ENCODE assay signal across 1 cellular context in genomic region chr22:30574095-30574981, GRCh38.
TF ChIP-seq lines count a peak whose summit lies in the region.

TSS of gene GAL3ST1 (minus strand) at chr22:30574665. CDS start at chr22:30557392, 17,273 bp downstream.

TF ChIP-seq in SK-N-SH, 30 proteins besides CTCF, POLR2A, EP300 and RAD21 (continued from another document):
- no peak for TF ChIP-seq REST (IDR thresholded peaks at IDR 0.05; ENCODE audit: low read depth, low read length)
- no peak for TF ChIP-seq JUND (IDR thresholded peaks at IDR 0.05)
- no peak for TF ChIP-seq ZBTB33 (IDR thresholded peaks at IDR 0.05; ENCODE audit: borderline replicate concordance, low read depth)
- TF ChIP-seq RFX5 (IDR thresholded peaks at IDR 0.05; ENCODE audit: low read length) = no peak
- no peak for TF ChIP-seq FOXJ3 (CRISPR knock-in tag; IDR thresholded peaks at IDR 0.05)
- no peak for TF ChIP-seq EZH2phosphoT487 (IDR thresholded peaks at IDR 0.05; ENCODE audit: borderline replicate concordance, low read depth)
- TF ChIP-seq YY1 (IDR thresholded peaks at IDR 0.05; ENCODE audit: low read depth) = no peak
- TF ChIP-seq RXRA (IDR thresholded peaks at IDR 0.05; ENCODE audit: borderline replicate concordance, low read depth) = no peak
- TF ChIP-seq MAX (IDR thresholded peaks at IDR 0.05; ENCODE audit: low read depth) = no peak
- TF ChIP-seq IRF3 (IDR thresholded peaks at IDR 0.05; ENCODE audit: low read depth, low read length) = no peak
- no peak for TF ChIP-seq ELF1 (IDR thresholded peaks at IDR 0.05)
- no peak for TF ChIP-seq TAF1 (IDR thresholded peaks at IDR 0.05; ENCODE audit: borderline replicate concordance, low read depth, low read length)
- TF ChIP-seq TEAD4 (IDR thresholded peaks at IDR 0.05; ENCODE audit: borderline replicate concordance, insufficient read depth) = no peak
